21 cellular contexts compared by ENCODE assay signal in genomic region chr12:124865728-124866127, GRCh38.
"Had no signal": no experiment of that assay in that cellular context is flagged by ENCODE, and none has a peak within 500 bp of the region (broad histone marks: within the 10 kb centered on the region; RNA-seq: fewer than 3 reads in every experiment).

No MANE protein-coding gene starts in this region.

- H3K36me3 Mint-ChIP-seq: activated naive CD8-positive, alpha-beta T cell; immature natural killer cell; T-cell; WTC11 had no signal

- H3K36me3 ChIP-seq: breast epithelium had no signal

- H3K27ac Mint-ChIP-seq: activated naive CD8-positive, alpha-beta T cell; activated T-cell treated with anti-CD3 and anti-CD28 coated beads, Interleukin-2, amount 50 U/mL, for 24 hours; activated T-helper 17 cell treated with anti-CD3 and anti-CD28 coated beads, Interleukin-2, amount 50 U/mL, for 72 hours; immature natural killer cell; stimulated activated naive CD8-positive, alpha-beta T cell treated with anti-CD3 and anti-CD28 coated beads, Interleukin-15, amount 100 ng/mL, for 72 hours; T-cell; WTC11 had no signal

- H3K9me3 ChIP-seq: breast epithelium, right lobe of liver had no signal

- H3K27me3 ChIP-seq: breast epithelium, dorsolateral prefrontal cortex, right lobe of liver had no signal

- H3K4me3 ChIP-seq: breast epithelium, dorsolateral prefrontal cortex, right lobe of liver, skin epidermis had no signal

- H3K4me1 Mint-ChIP-seq: activated T-helper 17 cell treated with anti-CD3 and anti-CD28 coated beads, Interleukin-2, amount 50 U/mL, for 72 hours had no signal

- H3K4me3 Mint-ChIP-seq: activated T-cell treated with anti-CD3 and anti-CD28 coated beads, Interleukin-2, amount 50 U/mL, for 24 hours; activated T-helper 17 cell treated with anti-CD3 and anti-CD28 coated beads, Interleukin-2, amount 50 U/mL, for 72 hours; effector memory CD8-positive, alpha-beta T cell; stimulated activated naive CD8-positive, alpha-beta T cell treated with anti-CD3 and anti-CD28 coated beads, Interleukin-15, amount 100 ng/mL, for 72 hours; WTC11 had no signal

- H3K27ac ChIP-seq: right lobe of liver, skin epidermis had no signal

- H3K27me3 Mint-ChIP-seq: central memory CD8-positive, alpha-beta T cell had no signal

- DNase-seq: activated CD8-positive, alpha-beta memory T cell treated with anti-CD3 and anti-CD28 coated beads, Interleukin-2, amount 50 U/mL, for 4 hours; activated T-cell treated with anti-CD3 and anti-CD28 coated beads, Interleukin-2, amount 50 U/mL, for 24 hours; dorsolateral prefrontal cortex; effector memory CD8-positive, alpha-beta T cell; foreskin melanocyte; immature natural killer cell; occipital lobe; right lobe of liver; stimulated activated CD4-positive, alpha-beta T cell treated with anti-CD3 and anti-CD28 coated beads, Interleukin-1b, Interleukin-23, amount 100 ng/mL, for 48 hours; stimulated activated naive CD8-positive, alpha-beta T cell treated with anti-CD3 and anti-CD28 coated beads, Interleukin-15, amount 100 ng/mL, for 72 hours; T-cell; trophoblast cell had no signal

- ATAC-seq: activated T-helper 17 cell treated with anti-CD3 and anti-CD28 coated beads, Interleukin-2, amount 50 U/mL, for 72 hours; effector memory CD8-positive, alpha-beta T cell; esophagus mucosa; left lobe of liver; right lobe of liver; stimulated activated naive CD8-positive, alpha-beta T cell treated with anti-CD3 and anti-CD28 coated beads, Interleukin-15, amount 100 ng/mL, for 72 hours; T-cell; WTC11 had no signal

- H3K9me3 Mint-ChIP-seq: activated T-cell treated with anti-CD3 and anti-CD28 coated beads, Interleukin-2, amount 50 U/mL, for 24 hours; activated T-helper 17 cell treated with anti-CD3 and anti-CD28 coated beads, Interleukin-2, amount 50 U/mL, for 72 hours; central memory CD8-positive, alpha-beta T cell; effector memory CD8-positive, alpha-beta T cell; stimulated activated naive CD8-positive, alpha-beta T cell treated with anti-CD3 and anti-CD28 coated beads, Interleukin-15, amount 100 ng/mL, for 72 hours; T-cell; T-helper 2 cell treated with Interferon-gamma antibody and Interleukin-4, amounts not matched to agents 5 μg/mL and 100 μg/mL, for 36 hours; WTC11 had no signal
